Comparison of ENCODE assay signal across 8 cellular contexts in the genomic region with DNA sequence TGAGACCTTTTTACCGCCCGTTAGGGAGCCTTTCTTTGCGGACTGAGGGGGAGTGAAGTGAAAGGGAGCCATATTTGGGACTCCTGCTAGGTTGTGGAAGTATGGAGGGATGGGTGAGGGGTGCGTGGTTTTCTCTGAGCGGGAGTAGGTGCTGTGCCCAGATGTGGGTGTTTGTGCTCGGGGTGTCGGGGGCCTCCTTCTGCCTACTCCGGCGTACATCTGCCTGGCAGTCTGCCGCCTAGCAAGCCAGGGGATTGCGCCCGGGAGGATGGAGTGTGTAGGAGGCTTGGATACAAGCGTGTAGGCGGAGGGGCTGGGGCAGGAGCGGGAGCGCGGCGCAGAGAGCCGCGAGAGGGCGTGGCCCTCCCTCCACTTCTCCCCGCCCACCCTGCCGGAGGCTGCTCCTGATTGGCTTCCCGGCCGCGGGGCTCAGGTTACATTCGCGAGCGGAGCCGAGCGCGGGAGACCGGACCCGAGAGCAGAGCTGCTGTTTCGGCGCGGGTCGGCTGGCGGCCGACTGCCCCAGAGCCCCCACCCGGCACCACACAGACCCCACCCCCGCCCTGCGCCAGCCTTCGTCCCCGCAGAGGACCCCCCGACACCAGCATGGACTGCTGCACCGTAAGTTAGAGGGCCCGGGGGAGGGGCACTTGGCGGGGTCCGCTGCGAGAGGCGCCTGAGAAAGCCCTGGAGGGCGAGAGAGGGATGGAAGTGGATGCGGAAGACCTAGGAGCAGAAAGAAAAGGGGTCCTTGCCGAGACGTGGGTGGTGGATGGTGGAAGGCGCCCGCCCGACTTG. TPM values are rescaled to one million over a fixed set of nuclear protein-coding genes. Genes with fewer than 3 reads are reported as not detected.
DNase-seq lines count a peak whose midpoint lies in the region; ATAC-seq and TF ChIP-seq lines count a peak whose summit lies in the region.

A gene (plus strand): TSS at position 464 of the 798 bp plus-strand sequence. CDS start 143 bp downstream, at position 607.

- DNase-seq in NCI-H526 treated with DMSO at 0.1 percent for 48 hours (lab: John Stamatoyannopoulos, UW) (peak; percentile 98), dorsolateral prefrontal cortex (peak; percentile 64 to 93 (median 86)), lower leg skin (ENCODE audit: low spot score in 2 of 2) (peak; percentile 88 to 98)
- DNase-seq in activated CD4-positive, alpha-beta T cell treated with anti-CD3 and anti-CD28 coated beads, Interleukin-2, amount 50 U/mL, for 4 hours = peak; percentile 73 to 80
- DNase-seq in stimulated activated CD4-positive, alpha-beta T cell treated with anti-CD3 and anti-CD28 coated beads, Interleukin-4, amount 100 ng/mL, for 4 hours = peak; percentile 78

- WGBS in lower leg skin, 2 donors = 0 to 2% methylated on average over 37 to 45 of the region's 59 CpGs

- peak within 1 kb of the TSS; percentile 64 to 81 (median 71) for H3K4me3 ChIP-seq in BLaER1 treated with 17β-estradiol and CSF1 and Interleukin-3, amounts not matched to agents 10 nM and 100 nM
- H3K4me3 ChIP-seq in dorsolateral prefrontal cortex (peak within 1 kb of the TSS; percentile 43 to 80 (median 67)), lower leg skin (ENCODE audit: low read depth, poor library complexity, severe bottlenecking) (peak within 1 kb of the TSS; percentile 31)

- H3K9me3 ChIP-seq in BLaER1 treated with 17β-estradiol and CSF1 and Interleukin-3, amounts not matched to agents 10 nM and 100 nM (replicated peaks in 1 of 11) = no peaks in the 10 kb centered on the region

- peak within 1 kb of the TSS in 7 of 11 experiments; percentile 26 to 72 (median 52); a peak in 13 of 22 replicates for H3K27ac ChIP-seq in BLaER1 treated with 17β-estradiol and CSF1 and Interleukin-3, amounts not matched to agents 10 nM and 100 nM
- H3K27ac ChIP-seq in dorsolateral prefrontal cortex = peak within 1 kb of the TSS in 58 of 59 donors; percentile 3 to 89 (median 70)

- peaks cover 0 to 6% (median 0%) of the 10 kb centered on the region in 11 experiments; a peak in 2 of 22 replicates for H3K36me3 ChIP-seq in BLaER1 treated with 17β-estradiol and CSF1 and Interleukin-3, amounts not matched to agents 10 nM and 100 nM

- peak within 1 kb of the TSS; percentile 84 to 98 (median 93) for H3K4me2 ChIP-seq in BLaER1 treated with 17β-estradiol and CSF1 and Interleukin-3, amounts not matched to agents 10 nM and 100 nM

- peaks cover 0 to 5% (median 0%) of the 10 kb centered on the region in 11 experiments; a peak in 1 of 22 replicates for H3K27me3 ChIP-seq in BLaER1 treated with 17β-estradiol and CSF1 and Interleukin-3, amounts not matched to agents 10 nM and 100 nM
- peaks cover 0 to 43% (median 9%) of the 10 kb centered on the region in 45 donors for H3K27me3 ChIP-seq in dorsolateral prefrontal cortex

- intact Hi-C loops in dorsolateral prefrontal cortex (cut with DNase I) = loop anchor here (5.0 kb wide), 1 partner anchor 67 kb away; a partner anchor contains a TSS
- intact Hi-C loops in lower leg skin (cut with DNase I; ENCODE audit: low total_unique reads) = no loop called here

- TF ChIP-seq CTCF in dorsolateral prefrontal cortex (IDR thresholded peaks at IDR 0.05 in 54 of 56, conservative IDR thresholded peaks at IDR 0.05 in 2 of 56; ENCODE audit: low read depth in 1 of 56, partially characterized antibody in 56 of 56) = peak in 19 of 56 donors; percentile 7 to 34 (median 18)
- no peak for TF ChIP-seq CTCF in lower leg skin (IDR thresholded peaks at IDR 0.05)

- H4K20me1 ChIP-seq in BLaER1 treated with 17β-estradiol and CSF1 and Interleukin-3, amounts not matched to agents 10 nM and 100 nM = peaks cover 0 to 40% (median 16%) of the 10 kb centered on the region in 11 experiments; a peak in 10 of 22 replicates

- ATAC-seq in GM19372 (IDR thresholded peaks at IDR 0.05; ENCODE audit: low read depth, unreplicated experiment) = peak; percentile 98
- peak; percentile 89 for ATAC-seq in HG03469 (IDR thresholded peaks at IDR 0.05; ENCODE audit: unreplicated experiment)

- no peak for TF ChIP-seq POLR2A in lower leg skin (IDR thresholded peaks at IDR 0.05)

- peak within 1 kb of the TSS; percentile 64 to 78 (median 74); a peak in 21 of 22 replicates for H3K9ac ChIP-seq in BLaER1 treated with 17β-estradiol and CSF1 and Interleukin-3, amounts not matched to agents 10 nM and 100 nM

- peaks cover 45 to 72% (median 52%) of the 10 kb centered on the region in 10 experiments for H3K4me1 ChIP-seq in BLaER1 treated with 17β-estradiol and CSF1 and Interleukin-3, amounts not matched to agents 10 nM and 100 nM

RNA-seq across cellular contexts. Expression of the gene that starts here (rescaled TPM):
- total RNA-seq in dorsolateral prefrontal cortex (1,000 to 10,000 TPM in 103 of 120 experiments, 100 to 1,000 TPM in 17; 356 to 2,119 (median 1,378) TPM), lower leg skin (under 1 TPM in 2 of 4 donors, not detected in 2; 0.56 to 0.84 TPM)

Comparison
In these comparisons a context has a peak if more than half of its experiments do, and no peak if none do; other contexts are left out.
1. Peak in every context shown above with its lines: DNase-seq, ATAC-seq, H3K4me3 ChIP-seq and H3K27ac ChIP-seq.
2. RNA of the gene that starts here (total RNA-seq): 356 to 2,119 TPM in dorsolateral prefrontal cortex; 0.56 to 0.84 TPM in lower leg skin; every median in the first group is over 100 times any median in the second.
3. Peak in DNase-seq and H3K4me3 ChIP-seq in lower leg skin; RNA of the gene not detected or under 1 TPM.